Comparison of ENCODE assay signal across 1 cellular context in the genomic region with DNA sequence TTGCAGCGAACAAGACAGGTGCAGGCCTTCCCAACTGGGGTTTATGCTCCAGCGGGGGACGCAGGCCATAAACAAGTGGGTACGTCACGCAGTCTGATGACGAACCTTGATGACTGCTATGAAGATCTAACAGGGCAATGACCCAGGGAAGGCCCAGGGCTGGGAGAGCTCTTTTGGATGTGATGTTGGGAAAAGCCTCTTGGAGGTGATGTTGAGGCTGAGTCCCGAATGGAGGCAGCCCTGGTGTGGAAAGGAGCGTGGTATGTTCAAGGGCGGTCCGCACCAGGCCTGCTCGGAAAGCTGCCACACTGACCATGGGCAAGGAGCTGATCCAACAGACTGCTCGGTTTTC.
TF ChIP-seq lines count a peak whose summit lies in the region.

No MANE protein-coding gene starts in this region.

TF ChIP-seq in HEK293, 187 proteins besides CTCF, POLR2A, EP300 and RAD21 (continued from another document):
- TF ChIP-seq, protein P1, sequence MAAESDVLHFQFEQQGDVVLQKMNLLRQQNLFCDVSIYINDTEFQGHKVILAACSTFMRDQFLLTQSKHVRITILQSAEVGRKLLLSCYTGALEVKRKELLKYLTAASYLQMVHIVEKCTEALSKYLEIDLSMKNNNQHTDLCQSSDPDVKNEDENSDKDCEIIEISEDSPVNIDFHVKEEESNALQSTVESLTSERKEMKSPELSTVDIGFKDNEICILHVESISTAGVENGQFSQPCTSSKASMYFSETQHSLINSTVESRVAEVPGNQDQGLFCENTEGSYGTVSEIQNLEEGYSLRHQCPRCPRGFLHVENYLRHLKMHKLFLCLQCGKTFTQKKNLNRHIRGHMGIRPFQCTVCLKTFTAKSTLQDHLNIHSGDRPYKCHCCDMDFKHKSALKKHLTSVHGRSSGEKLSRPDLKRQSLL (tag by site-specific recombination; IDR thresholded peaks at IDR 0.05), result no peak
- TF ChIP-seq ZNF112 (tag by site-specific recombination; IDR thresholded peaks at IDR 0.05) (no peak), ZNF555 (tag by site-specific recombination; conservative IDR thresholded peaks at IDR 0.05) (no peak), ZNF707 (tag by site-specific recombination; IDR thresholded peaks at IDR 0.05) (no peak)
